In genomic region chr2:33321236-33321731, GRCh38 we compare ENCODE assay signal across 7 cellular contexts.
DNase-seq lines count a peak whose midpoint lies in the region; ATAC-seq and TF ChIP-seq lines count a peak whose summit lies in the region.

No MANE protein-coding gene starts in this region.

- H3K4me3 ChIP-seq in ascending aorta = peak overlapping the region in 1 of 2 donors; percentile 24

- ATAC-seq in GM19025 (IDR thresholded peaks at IDR 0.05; ENCODE audit: low read depth, unreplicated experiment) (peak; percentile 51), HG03139 (IDR thresholded peaks at IDR 0.05; ENCODE audit: unreplicated experiment) (peak; percentile 51), HG03025 (IDR thresholded peaks at IDR 0.05; ENCODE audit: low FRiP score, unreplicated experiment) (no peak)

- peak overlapping the region; percentile 45 to 68 for H3K27ac ChIP-seq in ascending aorta

- intact Hi-C loops in ascending aorta (cut with DNase I) = no loop called here

- H3K9me3 ChIP-seq in ascending aorta = no peaks in the 10 kb centered on the region

- TF ChIP-seq CTCF in ascending aorta (IDR thresholded peaks at IDR 0.05) = no peak

- DNase-seq in ascending aorta (ENCODE audit: low spot score in 2 of 2) = no peak
- DNase-seq in stimulated activated CD4-positive, alpha-beta T cell treated with anti-CD3 and anti-CD28 coated beads, TNF-alpha, amount 100 ng/mL, for 48 hours (ENCODE audit: low read depth in 3 of 3) = peak in 2 of 3 donors; percentile 5 to 26
- no peak for DNase-seq in NCI-H510A (lab: John Stamatoyannopoulos, UW)
- DNase-seq in NCI-H226 = no peak

- no peaks in the 10 kb centered on the region for H3K27me3 ChIP-seq in ascending aorta

- H3K4me1 ChIP-seq in ascending aorta = peaks cover 7 to 33% of the 10 kb centered on the region in 2 donors

- peaks cover 4 to 27% of the 10 kb centered on the region in 2 donors for H3K36me3 ChIP-seq in ascending aorta

Comparison
In these comparisons a context has a peak if more than half of its experiments do, and no peak if none do; other contexts are left out.
1. DNase-seq: peak in stimulated activated CD4-positive, alpha-beta T cell treated with anti-CD3 and anti-CD28 coated beads, TNF-alpha, amount 100 ng/mL, for 48 hours (2 of 3); none in ascending aorta (0 of 2), NCI-H510A (single experiment) and NCI-H226 (single experiment).